In the genomic region with DNA sequence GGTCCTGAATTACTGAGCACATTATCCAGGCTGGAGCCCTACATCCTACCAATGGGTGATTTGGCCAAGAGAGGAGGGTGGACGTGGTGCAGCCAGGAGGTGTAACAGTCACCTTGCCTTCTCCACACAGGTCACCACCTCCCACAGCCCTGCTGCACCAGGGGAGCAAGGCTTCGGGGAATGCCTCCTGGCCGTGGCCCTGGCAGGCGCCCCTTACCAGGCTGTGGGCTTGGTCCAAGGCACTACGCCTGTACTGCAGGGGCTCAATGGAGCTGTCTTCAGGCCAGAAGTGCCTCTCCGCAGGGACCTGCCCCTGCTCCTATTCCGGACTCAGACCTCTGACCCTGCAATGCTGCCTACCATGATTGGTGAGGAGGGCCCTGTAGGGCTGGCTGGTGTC, we compare ENCODE assay signal across 31 cellular contexts. TPM values are rescaled to one million over a fixed set of nuclear protein-coding genes. Genes with fewer than 3 reads are reported as not detected.
A peak's percentile ranks its signal among the peaks of the same experiment; 100 is the strongest.
DNase-seq lines count a peak whose midpoint lies in the region; ATAC-seq and TF ChIP-seq lines count a peak whose summit lies in the region.
"Had no signal": no experiment of that assay in that cellular context is flagged by ENCODE, and none has a peak within 500 bp of the region (broad histone marks: within the 10 kb centered on the region; RNA-seq: fewer than 3 reads in every experiment).

No MANE protein-coding gene starts in this region.

- no peaks in the 10 kb centered on the region for H3K27me3 Mint-ChIP-seq in stimulated activated naive CD8-positive, alpha-beta T cell treated with anti-CD3 and anti-CD28 coated beads, Interleukin-15, amount 100 ng/mL, for 72 hours
- H3K27me3 Mint-ChIP-seq in nephron progenitor cell (ENCODE audit: low read depth, poor library complexity): peaks cover 4% of the 10 kb centered on the region
- H3K27me3 Mint-ChIP-seq in T-helper 2 cell treated with Interferon-gamma antibody and Interleukin-4, amounts not matched to agents 5 μg/mL and 100 μg/mL, for 36 hours (ENCODE audit: low read depth): no peaks in the 10 kb centered on the region
- H3K27me3 Mint-ChIP-seq: CD4-positive, alpha-beta memory T cell had no signal

- intact Hi-C loops in heart left ventricle (cut with DNase I): loop anchor here in 4 of 10 donors (2.0 to 10.0 kb wide), 4 partner anchors 62 to 132 kb away; no protein-coding TSS in a partner anchor
- intact Hi-C loops in aorta (cut with DNase I): no loop called here
- intact Hi-C loops in A673 (cut with micrococcal nuclease; ENCODE audit: unreplicated experiment): loop anchor here (5.0 kb wide), 2 partner anchors 65 to 130 kb away; no protein-coding TSS in a partner anchor

- peak; percentile 9 for ATAC-seq in stimulated activated naive CD8-positive, alpha-beta T cell treated with anti-CD3 and anti-CD28 coated beads, Interleukin-15, amount 100 ng/mL, for 72 hours
- no peak for ATAC-seq in stimulated activated naive CD8-positive, alpha-beta T cell treated with anti-CD3 and anti-CD28 coated beads, Interleukin-15, Interleukin-2, amounts not matched to agents 100 U/mL and 50 U/mL, for 24 hours
- ATAC-seq in heart left ventricle (peak; percentile 5 to 18 (median 9)), aorta (ENCODE audit: low FRiP score) (peak; percentile 2), HG03378 (IDR thresholded peaks at IDR 0.05; ENCODE audit: unreplicated experiment) (no peak)
- ATAC-seq: effector memory CD8-positive, alpha-beta T cell; natural killer cell had no signal

- H3K4me3 Mint-ChIP-seq in stimulated activated naive CD8-positive, alpha-beta T cell treated with anti-CD3 and anti-CD28 coated beads, Interleukin-15, amount 100 ng/mL, for 72 hours: no peak overlapping the region
- H3K4me3 Mint-ChIP-seq in nephron progenitor cell: no peak overlapping the region
- H3K4me3 Mint-ChIP-seq in T-helper 2 cell treated with Interferon-gamma antibody and Interleukin-4, amounts not matched to agents 5 μg/mL and 100 μg/mL, for 36 hours: no peak overlapping the region
- H3K4me3 Mint-ChIP-seq: activated CD4-positive, alpha-beta memory T cell treated with anti-CD3 and anti-CD28 coated beads, Interleukin-2, amount 10 ng/mL, durations not matched to agents 7 days and 5 days; activated naive CD4-positive, alpha-beta T cell treated with anti-CD3 and anti-CD28 coated beads for 36 hours; activated T-helper 1 cell treated with anti-CD3 and anti-CD28 coated beads, Interleukin-12 subunit alpha, Interleukin-12 subunit beta, Interleukin-2, Interleukin-4 antibody, amounts not matched to agents 30 ng/mL and 10 ng/mL and 1 ng/mL, durations not matched to agents 14 hours and 24 hours and 36 hours; CD4-positive, alpha-beta memory T cell; effector memory CD8-positive, alpha-beta T cell; natural killer cell had no signal

- H3K4me3 ChIP-seq in heart left ventricle (no peak overlapping the region), aorta (ENCODE audit: low read length in 2 of 2) (no peak overlapping the region), A673 (ENCODE audit: low read depth, low read length, poor library complexity, severe bottlenecking) (no peak overlapping the region)
- H3K4me3 ChIP-seq: adrenal gland, PC-9, tibial nerve had no signal

- POLR2A ChIA-PET in A673 (lab: Charles Lee; ENCODE audit: low non-redundant PET): no interaction called here

- peaks cover 32% of the 10 kb centered on the region for H3K36me3 Mint-ChIP-seq in nephron progenitor cell (ENCODE audit: low read depth)
- H3K36me3 Mint-ChIP-seq in T-helper 2 cell treated with Interferon-gamma antibody and Interleukin-4, amounts not matched to agents 5 μg/mL and 100 μg/mL, for 36 hours (ENCODE audit: low read depth): peaks cover 24% of the 10 kb centered on the region
- H3K36me3 Mint-ChIP-seq: CD4-positive, alpha-beta memory T cell; natural killer cell had no signal

- DNase-seq in stimulated activated naive CD8-positive, alpha-beta T cell treated with anti-CD3 and anti-CD28 coated beads, Interleukin-15, amount 100 ng/mL, for 72 hours: no peak
- DNase-seq in stimulated activated naive CD8-positive, alpha-beta T cell treated with anti-CD3 and anti-CD28 coated beads, Interleukin-15, Interleukin-2, amounts not matched to agents 100 U/mL and 50 U/mL, for 24 hours: no peak
- DNase-seq in heart left ventricle (no peak), nephron progenitor cell (no peak), aorta (no peak), A673 (ENCODE audit: low spot score) (no peak)
- no peak for DNase-seq in T-helper 2 cell treated with Interferon-gamma antibody and Interleukin-4, amounts not matched to agents 5 μg/mL and 100 μg/mL, for 36 hours (ENCODE audit: low spot score)
- DNase-seq: activated CD4-positive, alpha-beta memory T cell treated with anti-CD3 and anti-CD28 coated beads, Interleukin-2, amount 10 ng/mL, durations not matched to agents 7 days and 5 days; activated CD4-positive, CD25-positive, alpha-beta regulatory T cell treated with anti-CD3 and anti-CD28 coated beads, Interleukin-2, amount 50 U/mL, for 72 hours; activated CD8-positive, alpha-beta memory T cell treated with anti-CD3 and anti-CD28 coated beads, Interleukin-2, amount 50 U/mL, for 48 hours; activated naive CD4-positive, alpha-beta T cell treated with anti-CD3 and anti-CD28 coated beads for 36 hours; adrenal gland; CD4-positive, alpha-beta memory T cell; cortex of kidney; effector memory CD8-positive, alpha-beta T cell; H7; Karpas-422; natural killer cell; NCI-H1417 treated with DMSO at 0.1 percent for 48 hours; NCI-H2081; NCI-H2227 treated with DMSO at 0.1 percent for 48 hours; NCI-H526; SHP77; stimulated activated naive CD4-positive, alpha-beta T cell; T-helper 2 cell had no signal

- H3K9me3 Mint-ChIP-seq in stimulated activated naive CD8-positive, alpha-beta T cell treated with anti-CD3 and anti-CD28 coated beads, Interleukin-15, amount 100 ng/mL, for 72 hours: no peaks in the 10 kb centered on the region
- no peaks in the 10 kb centered on the region for H3K9me3 Mint-ChIP-seq in nephron progenitor cell
- H3K9me3 Mint-ChIP-seq in T-helper 2 cell treated with Interferon-gamma antibody and Interleukin-4, amounts not matched to agents 5 μg/mL and 100 μg/mL, for 36 hours: no peaks in the 10 kb centered on the region
- H3K9me3 Mint-ChIP-seq: activated CD4-positive, alpha-beta memory T cell treated with anti-CD3 and anti-CD28 coated beads, Interleukin-2, amount 10 ng/mL, durations not matched to agents 7 days and 5 days; activated naive CD4-positive, alpha-beta T cell treated with anti-CD3 and anti-CD28 coated beads for 36 hours; activated T-helper 1 cell treated with anti-CD3 and anti-CD28 coated beads, Interleukin-12 subunit alpha, Interleukin-12 subunit beta, Interleukin-2, Interleukin-4 antibody, amounts not matched to agents 30 ng/mL and 10 ng/mL and 1 ng/mL, durations not matched to agents 14 hours and 24 hours and 36 hours; CD4-positive, alpha-beta memory T cell; effector memory CD8-positive, alpha-beta T cell; natural killer cell had no signal

- H3K27me3 ChIP-seq in heart left ventricle (no peaks in the 10 kb centered on the region), aorta (ENCODE audit: control insufficient read depth in 1 of 2, insufficient read depth in 2 of 2, low read length in 1 of 2) (no peaks in the 10 kb centered on the region), A673 (replicated peaks; ENCODE audit: insufficient read depth, low read depth, low read length, poor library complexity) (no peaks in the 10 kb centered on the region)
- H3K27me3 ChIP-seq: adrenal gland, tibial nerve had no signal

- peaks cover 0 to 33% (median 11%) of the 10 kb centered on the region in 12 donors for H3K4me1 ChIP-seq in heart left ventricle
- no peaks in the 10 kb centered on the region for H3K4me1 ChIP-seq in aorta (ENCODE audit: control insufficient read depth in 1 of 2, insufficient read depth in 2 of 2, low read length in 2 of 2)
- no peaks in the 10 kb centered on the region for H3K4me1 ChIP-seq in A673 (ENCODE audit: insufficient read depth, low read length, poor library complexity, severe bottlenecking)

- H3K27ac ChIP-seq in heart left ventricle (peak overlapping the region in 7 of 12 donors; percentile 19 to 69 (median 59)), aorta (ENCODE audit: low read depth in 1 of 2, low read length in 2 of 2) (peak overlapping the region; percentile 18 to 32), A673 (ENCODE audit: low read depth, low read length, poor library complexity, severe bottlenecking) (no peak overlapping the region)
- H3K27ac ChIP-seq: adrenal gland, HL-60, PC-9, tibial nerve had no signal

- BruUV-seq in A673 (replicated peaks; lab: Mats Ljungman, UMichigan): no TSS peak

- peaks cover 44% of the 10 kb centered on the region for H3K4me1 Mint-ChIP-seq in stimulated activated naive CD8-positive, alpha-beta T cell treated with anti-CD3 and anti-CD28 coated beads, Interleukin-15, amount 100 ng/mL, for 72 hours
- H3K4me1 Mint-ChIP-seq in nephron progenitor cell: peaks cover 38% of the 10 kb centered on the region
- H3K4me1 Mint-ChIP-seq in T-helper 2 cell treated with Interferon-gamma antibody and Interleukin-4, amounts not matched to agents 5 μg/mL and 100 μg/mL, for 36 hours (ENCODE audit: low read depth): peaks cover 7% of the 10 kb centered on the region

- CTCF ChIA-PET in A673 (lab: Charles Lee): interaction anchor here (1.4 kb wide), 1 partner anchor 24 kb away, joined by 3 read pairs; no protein-coding TSS in a partner anchor

- H3K9me3 ChIP-seq in heart left ventricle: no peaks in the 10 kb centered on the region
- H3K9me3 ChIP-seq in aorta (ENCODE audit: control insufficient read depth, low read length): no peaks in the 10 kb centered on the region
- H3K9me3 ChIP-seq in A673 (ENCODE audit: low read depth, low read length, poor library complexity, severe bottlenecking): no peaks in the 10 kb centered on the region
- H3K9me3 ChIP-seq: adrenal gland, tibial nerve had no signal

- 55 to 82% (median 76%) methylated on average over 3 to 7 of the region's 7 CpGs for WGBS in heart left ventricle, 4 donors
- 75 to 77% methylated on average over 7 of the region's 7 CpGs for WGBS in aorta, 2 donors

- TF ChIP-seq POLR2A in heart left ventricle (IDR thresholded peaks at IDR 0.05): no peak

- H3K36me3 ChIP-seq in heart left ventricle (no peaks in the 10 kb centered on the region), aorta (ENCODE audit: control insufficient read depth in 1 of 2, insufficient read depth in 2 of 2, low read length in 1 of 2) (no peaks in the 10 kb centered on the region), A673 (ENCODE audit: insufficient read depth, low read length, poor library complexity, severe bottlenecking) (peaks cover 68% of the 10 kb centered on the region)
- H3K36me3 ChIP-seq: adrenal gland had no signal

- TF ChIP-seq CTCF in heart left ventricle (IDR thresholded peaks at IDR 0.05) (no peak), nephron progenitor cell (IDR thresholded peaks at IDR 0.05) (no peak), A673 (conservative IDR thresholded peaks at IDR 0.05; ENCODE audit: low read depth, low read length) (no peak)

- peak overlapping the region in 1 of 2 donors; percentile 29 for H3K27ac Mint-ChIP-seq in stimulated activated naive CD8-positive, alpha-beta T cell treated with anti-CD3 and anti-CD28 coated beads, Interleukin-15, amount 100 ng/mL, for 72 hours
- H3K27ac Mint-ChIP-seq in nephron progenitor cell: peak overlapping the region; percentile 71
- no peak overlapping the region for H3K27ac Mint-ChIP-seq in T-helper 2 cell treated with Interferon-gamma antibody and Interleukin-4, amounts not matched to agents 5 μg/mL and 100 μg/mL, for 36 hours
- H3K27ac Mint-ChIP-seq: activated CD4-positive, alpha-beta memory T cell treated with anti-CD3 and anti-CD28 coated beads, Interleukin-2, amount 10 ng/mL, durations not matched to agents 7 days and 5 days; activated naive CD4-positive, alpha-beta T cell treated with anti-CD3 and anti-CD28 coated beads for 36 hours; activated T-helper 1 cell treated with anti-CD3 and anti-CD28 coated beads, Interleukin-12 subunit alpha, Interleukin-12 subunit beta, Interleukin-2, Interleukin-4 antibody, amounts not matched to agents 30 ng/mL and 10 ng/mL and 1 ng/mL, durations not matched to agents 14 hours and 24 hours and 36 hours; CD4-positive, alpha-beta memory T cell; effector memory CD8-positive, alpha-beta T cell; natural killer cell had no signal

RNA-seq across cellular contexts. Expression of a gene that starts 26.0 kb away (rescaled TPM):
- total RNA-seq in heart left ventricle (100 to 1,000 TPM in 2 of 9 donors, 10 to 100 TPM in 3, 1 to 10 TPM in 3, under 1 TPM in 1; 0.42 to 504 (median 15.5) TPM), aorta (not detected), A673 (2021) (not detected in 2 replicates)
- polyA plus RNA-seq in heart left ventricle (10 to 100 TPM in 1 of 2 donors, under 1 TPM in 1; 0.97 to 46.9 TPM), aorta (1 to 10 TPM; 1.1 to 9.8 TPM)
- total RNA-seq: activated CD4-positive, alpha-beta memory T cell treated with anti-CD3 and anti-CD28 coated beads, Interleukin-2, amount 10 ng/mL, durations not matched to agents 7 days and 5 days; activated naive CD4-positive, alpha-beta T cell treated with anti-CD3 and anti-CD28 coated beads for 36 hours; activated T-helper 1 cell treated with anti-CD3 and anti-CD28 coated beads, Interleukin-12 subunit alpha, Interleukin-12 subunit beta, Interleukin-2, Interleukin-4 antibody, amounts not matched to agents 30 ng/mL and 10 ng/mL and 1 ng/mL, durations not matched to agents 14 hours and 24 hours and 36 hours; CD4-positive, alpha-beta memory T cell; epithelial cell of proximal tubule; H7; natural killer cell; PC-9; tibial nerve had no signal
- polyA plus RNA-seq: CD4-positive, alpha-beta memory T cell had no signal

RNA-seq across cellular contexts. Expression of a gene that starts 30.9 kb away (rescaled TPM):
- total RNA-seq in heart left ventricle (10 to 100 TPM in 2 of 9 donors, 1 to 10 TPM in 7; 2.8 to 39.6 (median 5.2) TPM), aorta (10 to 100 TPM; 45.4 to 68.4 TPM), A673 (2021) (499 and 575 TPM in 2 replicates)
- polyA plus RNA-seq in heart left ventricle (10 to 100 TPM in 1 of 2 donors, 1 to 10 TPM in 1; 3.0 to 16.5 TPM), aorta (10 to 100 TPM; 23.7 to 41.3 TPM)

Comparison
In these comparisons a context has a peak if more than half of its experiments do, and no peak if none do; other contexts are left out.
1. ATAC-seq: peak in stimulated activated naive CD8-positive, alpha-beta T cell treated with anti-CD3 and anti-CD28 coated beads, Interleukin-15, amount 100 ng/mL, for 72 hours (single experiment), heart left ventricle (4 of 4) and aorta (single experiment); none in stimulated activated naive CD8-positive, alpha-beta T cell treated with anti-CD3 and anti-CD28 coated beads, Interleukin-15, Interleukin-2, amounts not matched to agents 100 U/mL and 50 U/mL, for 24 hours (single experiment) and HG03378 (single experiment).